1 cellular context compared by ENCODE assay signal in the genomic region with DNA sequence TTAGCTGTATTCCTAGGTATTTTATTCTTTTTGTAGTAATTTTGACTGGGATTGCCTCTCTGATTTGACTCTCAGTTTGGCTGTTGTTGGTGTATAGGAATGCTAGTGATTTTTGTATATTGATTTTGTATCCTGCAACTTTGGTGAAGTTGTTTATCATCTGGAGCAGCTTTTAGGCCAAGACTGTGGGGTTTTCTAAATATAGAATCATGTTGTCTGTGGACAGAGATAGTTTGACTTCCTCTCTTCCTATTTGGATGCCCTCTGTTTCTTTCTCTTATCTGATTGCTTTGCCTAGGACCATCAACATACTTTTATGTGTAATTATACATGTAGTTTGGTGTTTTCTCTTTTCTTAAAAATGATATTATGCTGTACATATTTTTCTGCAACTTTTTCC.
TF ChIP-seq lines count a peak whose summit lies in the region.

No MANE protein-coding gene starts in this region.

TF ChIP-seq in K562, 482 proteins besides CTCF, POLR2A, EP300 and RAD21 (continued from another document and continues in another):
- TF ChIP-seq NRF1 (conservative IDR thresholded peaks at IDR 0.05 in 1 of 2, IDR thresholded peaks at IDR 0.05 in 1 of 2), result no peak
- no peak for TF ChIP-seq C11orf30 (IDR thresholded peaks at IDR 0.05; ENCODE audit: low read depth)
- no peak for TF ChIP-seq ZNF146 (CRISPR knock-in tag; IDR thresholded peaks at IDR 0.05; ENCODE audit: unreplicated experiment)
- no peak for TF ChIP-seq ZKSCAN1 (IDR thresholded peaks at IDR 0.05; ENCODE audit: low read depth, low read length)
- TF ChIP-seq TEAD2 (tag; IDR thresholded peaks at IDR 0.05), result no peak
- no peak for TF ChIP-seq KDM2B (CRISPR knock-in tag; IDR thresholded peaks at IDR 0.05)
- TF ChIP-seq SUPT5H (IDR thresholded peaks at IDR 0.05), result no peak
- TF ChIP-seq, protein P1, sequence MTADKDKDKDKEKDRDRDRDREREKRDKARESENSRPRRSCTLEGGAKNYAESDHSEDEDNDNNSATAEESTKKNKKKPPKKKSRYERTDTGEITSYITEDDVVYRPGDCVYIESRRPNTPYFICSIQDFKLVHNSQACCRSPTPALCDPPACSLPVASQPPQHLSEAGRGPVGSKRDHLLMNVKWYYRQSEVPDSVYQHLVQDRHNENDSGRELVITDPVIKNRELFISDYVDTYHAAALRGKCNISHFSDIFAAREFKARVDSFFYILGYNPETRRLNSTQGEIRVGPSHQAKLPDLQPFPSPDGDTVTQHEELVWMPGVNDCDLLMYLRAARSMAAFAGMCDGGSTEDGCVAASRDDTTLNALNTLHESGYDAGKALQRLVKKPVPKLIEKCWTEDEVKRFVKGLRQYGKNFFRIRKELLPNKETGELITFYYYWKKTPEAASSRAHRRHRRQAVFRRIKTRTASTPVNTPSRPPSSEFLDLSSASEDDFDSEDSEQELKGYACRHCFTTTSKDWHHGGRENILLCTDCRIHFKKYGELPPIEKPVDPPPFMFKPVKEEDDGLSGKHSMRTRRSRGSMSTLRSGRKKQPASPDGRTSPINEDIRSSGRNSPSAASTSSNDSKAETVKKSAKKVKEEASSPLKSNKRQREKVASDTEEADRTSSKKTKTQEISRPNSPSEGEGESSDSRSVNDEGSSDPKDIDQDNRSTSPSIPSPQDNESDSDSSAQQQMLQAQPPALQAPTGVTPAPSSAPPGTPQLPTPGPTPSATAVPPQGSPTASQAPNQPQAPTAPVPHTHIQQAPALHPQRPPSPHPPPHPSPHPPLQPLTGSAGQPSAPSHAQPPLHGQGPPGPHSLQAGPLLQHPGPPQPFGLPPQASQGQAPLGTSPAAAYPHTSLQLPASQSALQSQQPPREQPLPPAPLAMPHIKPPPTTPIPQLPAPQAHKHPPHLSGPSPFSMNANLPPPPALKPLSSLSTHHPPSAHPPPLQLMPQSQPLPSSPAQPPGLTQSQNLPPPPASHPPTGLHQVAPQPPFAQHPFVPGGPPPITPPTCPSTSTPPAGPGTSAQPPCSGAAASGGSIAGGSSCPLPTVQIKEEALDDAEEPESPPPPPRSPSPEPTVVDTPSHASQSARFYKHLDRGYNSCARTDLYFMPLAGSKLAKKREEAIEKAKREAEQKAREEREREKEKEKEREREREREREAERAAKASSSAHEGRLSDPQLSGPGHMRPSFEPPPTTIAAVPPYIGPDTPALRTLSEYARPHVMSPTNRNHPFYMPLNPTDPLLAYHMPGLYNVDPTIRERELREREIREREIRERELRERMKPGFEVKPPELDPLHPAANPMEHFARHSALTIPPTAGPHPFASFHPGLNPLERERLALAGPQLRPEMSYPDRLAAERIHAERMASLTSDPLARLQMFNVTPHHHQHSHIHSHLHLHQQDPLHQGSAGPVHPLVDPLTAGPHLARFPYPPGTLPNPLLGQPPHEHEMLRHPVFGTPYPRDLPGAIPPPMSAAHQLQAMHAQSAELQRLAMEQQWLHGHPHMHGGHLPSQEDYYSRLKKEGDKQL (CRISPR knock-in tag; IDR thresholded peaks at IDR 0.05; ENCODE audit: borderline replicate concordance), result no peak
- TF ChIP-seq, protein P2, sequence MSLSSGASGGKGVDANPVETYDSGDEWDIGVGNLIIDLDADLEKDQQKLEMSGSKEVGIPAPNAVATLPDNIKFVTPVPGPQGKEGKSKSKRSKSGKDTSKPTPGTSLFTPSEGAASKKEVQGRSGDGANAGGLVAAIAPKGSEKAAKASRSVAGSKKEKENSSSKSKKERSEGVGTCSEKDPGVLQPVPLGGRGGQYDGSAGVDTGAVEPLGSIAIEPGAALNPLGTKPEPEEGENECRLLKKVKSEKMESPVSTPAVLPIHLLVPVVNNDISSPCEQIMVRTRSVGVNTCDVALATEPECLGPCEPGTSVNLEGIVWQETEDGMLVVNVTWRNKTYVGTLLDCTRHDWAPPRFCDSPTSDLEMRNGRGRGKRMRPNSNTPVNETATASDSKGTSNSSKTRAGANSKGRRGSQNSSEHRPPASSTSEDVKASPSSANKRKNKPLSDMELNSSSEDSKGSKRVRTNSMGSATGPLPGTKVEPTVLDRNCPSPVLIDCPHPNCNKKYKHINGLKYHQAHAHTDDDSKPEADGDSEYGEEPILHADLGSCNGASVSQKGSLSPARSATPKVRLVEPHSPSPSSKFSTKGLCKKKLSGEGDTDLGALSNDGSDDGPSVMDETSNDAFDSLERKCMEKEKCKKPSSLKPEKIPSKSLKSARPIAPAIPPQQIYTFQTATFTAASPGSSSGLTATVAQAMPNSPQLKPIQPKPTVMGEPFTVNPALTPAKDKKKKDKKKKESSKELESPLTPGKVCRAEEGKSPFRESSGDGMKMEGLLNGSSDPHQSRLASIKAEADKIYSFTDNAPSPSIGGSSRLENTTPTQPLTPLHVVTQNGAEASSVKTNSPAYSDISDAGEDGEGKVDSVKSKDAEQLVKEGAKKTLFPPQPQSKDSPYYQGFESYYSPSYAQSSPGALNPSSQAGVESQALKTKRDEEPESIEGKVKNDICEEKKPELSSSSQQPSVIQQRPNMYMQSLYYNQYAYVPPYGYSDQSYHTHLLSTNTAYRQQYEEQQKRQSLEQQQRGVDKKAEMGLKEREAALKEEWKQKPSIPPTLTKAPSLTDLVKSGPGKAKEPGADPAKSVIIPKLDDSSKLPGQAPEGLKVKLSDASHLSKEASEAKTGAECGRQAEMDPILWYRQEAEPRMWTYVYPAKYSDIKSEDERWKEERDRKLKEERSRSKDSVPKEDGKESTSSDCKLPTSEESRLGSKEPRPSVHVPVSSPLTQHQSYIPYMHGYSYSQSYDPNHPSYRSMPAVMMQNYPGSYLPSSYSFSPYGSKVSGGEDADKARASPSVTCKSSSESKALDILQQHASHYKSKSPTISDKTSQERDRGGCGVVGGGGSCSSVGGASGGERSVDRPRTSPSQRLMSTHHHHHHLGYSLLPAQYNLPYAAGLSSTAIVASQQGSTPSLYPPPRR (CRISPR knock-in tag; IDR thresholded peaks at IDR 0.05; ENCODE audit: borderline replicate concordance), result no peak
- TF ChIP-seq CCAR2 (IDR thresholded peaks at IDR 0.05; ENCODE audit: low read depth, low read length), result no peak
- TF ChIP-seq IRF2 (CRISPR knock-in tag; IDR thresholded peaks at IDR 0.05), result no peak
- peak; percentile 75 for TF ChIP-seq CTBP1 (IDR thresholded peaks at IDR 0.05; ENCODE audit: borderline replicate concordance)
- TF ChIP-seq SAP30 (IDR thresholded peaks at IDR 0.05; ENCODE audit: borderline replicate concordance, insufficient read depth, low read depth, low read length, poor library complexity, severe bottlenecking), result no peak
- no peak for TF ChIP-seq HMG20A (CRISPR knock-in tag; conservative IDR thresholded peaks at IDR 0.05)
- TF ChIP-seq ZNF583 (CRISPR knock-in tag; IDR thresholded peaks at IDR 0.05), result no peak
- TF ChIP-seq, protein P3, sequence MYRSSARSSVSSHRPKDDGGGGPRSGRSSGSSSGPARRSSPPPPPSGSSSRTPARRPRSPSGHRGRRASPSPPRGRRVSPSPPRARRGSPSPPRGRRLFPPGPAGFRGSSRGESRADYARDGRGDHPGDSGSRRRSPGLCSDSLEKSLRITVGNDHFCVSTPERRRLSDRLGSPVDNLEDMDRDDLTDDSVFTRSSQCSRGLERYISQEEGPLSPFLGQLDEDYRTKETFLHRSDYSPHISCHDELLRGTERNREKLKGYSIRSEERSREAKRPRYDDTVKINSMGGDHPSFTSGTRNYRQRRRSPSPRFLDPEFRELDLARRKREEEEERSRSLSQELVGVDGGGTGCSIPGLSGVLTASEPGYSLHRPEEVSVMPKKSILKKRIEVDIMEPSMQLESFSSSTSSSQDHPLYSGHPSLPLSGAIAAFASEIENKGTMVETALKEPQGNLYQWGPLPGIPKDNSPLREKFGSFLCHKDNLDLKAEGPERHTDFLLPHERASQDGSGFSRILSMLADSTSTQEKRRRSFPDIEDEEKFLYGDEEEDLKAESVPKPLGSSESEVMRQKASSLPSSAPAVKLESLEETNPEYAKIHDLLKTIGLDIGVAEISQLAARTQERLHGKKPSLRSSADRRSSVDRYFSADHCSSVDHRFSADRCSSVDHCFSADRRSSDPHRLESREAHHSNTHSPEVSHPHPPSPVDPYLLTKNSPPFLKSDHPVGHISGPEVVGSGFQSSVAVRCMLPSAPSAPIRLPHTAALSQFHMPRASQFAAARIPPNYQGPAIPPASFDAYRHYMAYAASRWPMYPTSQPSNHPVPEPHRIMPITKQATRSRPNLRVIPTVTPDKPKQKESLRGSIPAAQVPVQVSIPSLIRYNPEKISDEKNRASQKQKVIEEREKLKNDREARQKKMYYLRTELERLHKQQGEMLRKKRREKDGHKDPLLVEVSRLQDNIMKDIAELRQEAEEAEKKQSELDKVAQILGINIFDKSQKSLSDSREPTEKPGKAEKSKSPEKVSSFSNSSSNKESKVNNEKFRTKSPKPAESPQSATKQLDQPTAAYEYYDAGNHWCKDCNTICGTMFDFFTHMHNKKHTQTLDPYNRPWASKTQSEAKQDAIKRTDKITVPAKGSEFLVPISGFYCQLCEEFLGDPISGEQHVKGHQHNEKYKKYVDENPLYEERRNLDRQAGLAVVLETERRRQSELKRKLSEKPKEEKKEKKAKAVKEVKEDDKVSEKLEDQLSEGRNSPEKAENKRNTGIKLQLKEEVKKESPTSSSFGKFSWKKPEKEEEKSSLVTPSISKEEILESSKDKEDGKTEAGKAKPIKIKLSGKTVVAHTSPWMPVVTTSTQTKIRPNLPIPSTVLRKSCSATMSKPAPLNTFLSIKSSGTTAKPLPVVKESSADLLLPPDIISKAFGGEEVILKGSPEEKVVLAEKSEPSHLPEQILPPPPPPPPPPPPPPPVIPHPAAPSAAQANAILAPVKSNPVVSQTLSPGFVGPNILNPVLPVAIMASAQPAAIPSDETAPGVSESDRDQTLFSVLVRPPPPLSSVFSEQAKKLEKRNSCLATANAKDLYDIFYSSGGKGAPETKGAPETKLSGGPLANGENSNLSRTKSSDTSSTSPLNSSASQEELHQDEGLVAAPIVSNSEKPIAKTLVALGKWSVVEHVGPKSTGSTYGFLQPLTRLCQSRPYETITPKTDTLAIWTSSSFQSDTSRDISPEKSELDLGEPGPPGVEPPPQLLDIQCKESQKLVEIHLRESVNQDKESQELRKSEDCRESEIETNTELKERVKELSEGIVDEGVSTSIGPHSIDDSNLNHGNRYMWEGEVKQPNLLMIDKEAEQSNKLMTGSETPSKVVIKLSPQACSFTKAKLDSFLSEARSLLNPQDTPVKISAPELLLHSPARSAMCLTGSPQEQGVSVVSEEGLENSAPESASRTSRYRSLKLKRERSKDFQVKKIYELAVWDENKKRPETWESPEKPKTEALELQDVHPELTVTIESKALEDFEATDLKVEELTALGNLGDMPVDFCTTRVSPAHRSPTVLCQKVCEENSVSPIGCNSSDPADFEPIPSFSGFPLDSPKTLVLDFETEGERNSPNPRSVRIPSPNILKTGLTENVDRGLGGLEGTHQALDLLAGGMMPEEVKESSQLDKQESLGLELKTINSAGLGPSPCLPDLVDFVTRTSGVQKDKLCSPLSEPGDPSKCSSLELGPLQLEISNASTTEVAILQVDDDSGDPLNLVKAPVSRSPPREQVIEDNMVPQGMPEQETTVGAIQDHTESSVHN (IDR thresholded peaks at IDR 0.05; ENCODE audit: borderline replicate concordance in 1 of 2, low read depth in 1 of 2), result no peak
- no peak for TF ChIP-seq COPS2 (conservative IDR thresholded peaks at IDR 0.05)
- TF ChIP-seq HNRNPL (IDR thresholded peaks at IDR 0.05; ENCODE audit: low read depth, low read length), result no peak
- no peak for TF ChIP-seq ZNF76 (CRISPR knock-in tag; IDR thresholded peaks at IDR 0.05; ENCODE audit: borderline replicate concordance)
- TF ChIP-seq, protein P4, sequence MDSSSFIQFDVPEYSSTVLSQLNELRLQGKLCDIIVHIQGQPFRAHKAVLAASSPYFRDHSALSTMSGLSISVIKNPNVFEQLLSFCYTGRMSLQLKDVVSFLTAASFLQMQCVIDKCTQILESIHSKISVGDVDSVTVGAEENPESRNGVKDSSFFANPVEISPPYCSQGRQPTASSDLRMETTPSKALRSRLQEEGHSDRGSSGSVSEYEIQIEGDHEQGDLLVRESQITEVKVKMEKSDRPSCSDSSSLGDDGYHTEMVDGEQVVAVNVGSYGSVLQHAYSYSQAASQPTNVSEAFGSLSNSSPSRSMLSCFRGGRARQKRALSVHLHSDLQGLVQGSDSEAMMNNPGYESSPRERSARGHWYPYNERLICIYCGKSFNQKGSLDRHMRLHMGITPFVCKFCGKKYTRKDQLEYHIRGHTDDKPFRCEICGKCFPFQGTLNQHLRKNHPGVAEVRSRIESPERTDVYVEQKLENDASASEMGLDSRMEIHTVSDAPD (CRISPR knock-in tag; IDR thresholded peaks at IDR 0.05), result no peak
- TF ChIP-seq ZNF212 (CRISPR knock-in tag; IDR thresholded peaks at IDR 0.05), result no peak
- no peak for TF ChIP-seq ZNF253 (CRISPR knock-in tag; conservative IDR thresholded peaks at IDR 0.05)
- TF ChIP-seq ARNT (IDR thresholded peaks at IDR 0.05), result peak in 1 of 2 experiments; percentile 81; a peak in 3 of 4 replicates
- TF ChIP-seq, protein P5, sequence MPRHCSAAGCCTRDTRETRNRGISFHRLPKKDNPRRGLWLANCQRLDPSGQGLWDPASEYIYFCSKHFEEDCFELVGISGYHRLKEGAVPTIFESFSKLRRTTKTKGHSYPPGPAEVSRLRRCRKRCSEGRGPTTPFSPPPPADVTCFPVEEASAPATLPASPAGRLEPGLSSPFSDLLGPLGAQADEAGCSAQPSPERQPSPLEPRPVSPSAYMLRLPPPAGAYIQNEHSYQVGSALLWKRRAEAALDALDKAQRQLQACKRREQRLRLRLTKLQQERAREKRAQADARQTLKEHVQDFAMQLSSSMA (CRISPR knock-in tag; IDR thresholded peaks at IDR 0.05), result no peak
- TF ChIP-seq ZKSCAN3 (CRISPR knock-in tag; IDR thresholded peaks at IDR 0.05), result no peak
- TF ChIP-seq NUFIP1 (IDR thresholded peaks at IDR 0.05; ENCODE audit: partially characterized antibody), result no peak
- TF ChIP-seq MAZ (CRISPR knock-in tag; conservative IDR thresholded peaks at IDR 0.05 in 1 of 2, IDR thresholded peaks at IDR 0.05 in 1 of 2), result no peak
- TF ChIP-seq, protein P6, sequence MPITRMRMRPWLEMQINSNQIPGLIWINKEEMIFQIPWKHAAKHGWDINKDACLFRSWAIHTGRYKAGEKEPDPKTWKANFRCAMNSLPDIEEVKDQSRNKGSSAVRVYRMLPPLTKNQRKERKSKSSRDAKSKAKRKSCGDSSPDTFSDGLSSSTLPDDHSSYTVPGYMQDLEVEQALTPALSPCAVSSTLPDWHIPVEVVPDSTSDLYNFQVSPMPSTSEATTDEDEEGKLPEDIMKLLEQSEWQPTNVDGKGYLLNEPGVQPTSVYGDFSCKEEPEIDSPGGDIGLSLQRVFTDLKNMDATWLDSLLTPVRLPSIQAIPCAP (CRISPR knock-in tag; IDR thresholded peaks at IDR 0.05; ENCODE audit: borderline replicate concordance), result no peak
- no peak for TF ChIP-seq FOXA1 (IDR thresholded peaks at IDR 0.05; ENCODE audit: borderline replicate concordance)
- no peak for TF ChIP-seq HDAC8 (tag; IDR thresholded peaks at IDR 0.05)
- TF ChIP-seq, protein P7, sequence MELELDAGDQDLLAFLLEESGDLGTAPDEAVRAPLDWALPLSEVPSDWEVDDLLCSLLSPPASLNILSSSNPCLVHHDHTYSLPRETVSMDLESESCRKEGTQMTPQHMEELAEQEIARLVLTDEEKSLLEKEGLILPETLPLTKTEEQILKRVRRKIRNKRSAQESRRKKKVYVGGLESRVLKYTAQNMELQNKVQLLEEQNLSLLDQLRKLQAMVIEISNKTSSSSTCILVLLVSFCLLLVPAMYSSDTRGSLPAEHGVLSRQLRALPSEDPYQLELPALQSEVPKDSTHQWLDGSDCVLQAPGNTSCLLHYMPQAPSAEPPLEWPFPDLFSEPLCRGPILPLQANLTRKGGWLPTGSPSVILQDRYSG (tag; conservative IDR thresholded peaks at IDR 0.05; ENCODE audit: low read depth), result no peak
